11 cellular contexts compared by ENCODE assay signal in genomic region chr11:47861762-47862161, GRCh38. TPM values are rescaled to one million over a fixed set of nuclear protein-coding genes. Genes with fewer than 3 reads are reported as not detected.
DNase-seq lines count a peak whose midpoint lies in the region; ATAC-seq and TF ChIP-seq lines count a peak whose summit lies in the region.
"Had no signal": no experiment of that assay in that cellular context is flagged by ENCODE, and none has a peak within 500 bp of the region (broad histone marks: within the 10 kb centered on the region; RNA-seq: fewer than 3 reads in every experiment).

No MANE protein-coding gene starts in this region.

- in situ Hi-C loops in Caki2 (cut with HindIII; ENCODE audit: low pct_unique_long_range_greater_than_20kb, low sequenced_read_pairs), result no loop called here
- in situ Hi-C loops in transverse colon (cut with MboI; ENCODE audit: low pct_ligation_motif_present in 1 of 4, low pct_unique_long_range_greater_than_20kb in 1 of 4, low sequenced_read_pairs in 3 of 4), result no loop called here

- H3K4ac ChIP-seq in mesenchymal stem cell (ENCODE audit: low read depth in 1 of 2, low read length in 2 of 2), result no peak overlapping the region

- H3K36me3 Mint-ChIP-seq in activated naive CD8-positive, alpha-beta T cell treated with anti-CD3 and anti-CD28 coated beads, Interleukin-2, amount 50 U/mL, for 24 hours (ENCODE audit: low read depth), result no peaks in the 10 kb centered on the region
- peaks cover 4% of the 10 kb centered on the region for H3K36me3 Mint-ChIP-seq in effector memory CD8-positive, alpha-beta T cell (ENCODE audit: insufficient read depth)

- H3K27me3 ChIP-seq in mesenchymal stem cell (ENCODE audit: control insufficient read depth in 1 of 2, insufficient read depth in 1 of 2, low read length in 2 of 2), result no peaks in the 10 kb centered on the region
- H3K27me3 ChIP-seq in transverse colon, result no peaks in the 10 kb centered on the region

- H2AK5ac ChIP-seq in mesenchymal stem cell (ENCODE audit: low read length, severe bottlenecking), result no peak overlapping the region

- peak; percentile 73 for DNase-seq in Caki2 (ENCODE audit: low read depth)
- DNase-seq in activated naive CD8-positive, alpha-beta T cell treated with anti-CD3 and anti-CD28 coated beads, Interleukin-2, amount 50 U/mL, for 24 hours, result no peak
- peak; percentile 80 for DNase-seq in mesenchymal stem cell
- DNase-seq in effector memory CD8-positive, alpha-beta T cell, result no peak
- no peak for DNase-seq in UCSD-AML1 (lab: John Stamatoyannopoulos, UW; ENCODE audit: unreplicated experiment)
- no peak for DNase-seq in transverse colon
- DNase-seq: activated CD8-positive, alpha-beta memory T cell treated with anti-CD3 and anti-CD28 coated beads, Interleukin-2, amount 50 U/mL, for 4 hours; dermis blood vessel endothelial cell; NCI-H2171 treated with DMSO at 0.1 percent for 48 hours had no signal

- intact Hi-C loops in transverse colon (cut with DNase I; ENCODE audit: low total_unique reads), result no loop called here

- no peaks in the 10 kb centered on the region for H3K27me3 Mint-ChIP-seq in activated naive CD8-positive, alpha-beta T cell treated with anti-CD3 and anti-CD28 coated beads, Interleukin-2, amount 50 U/mL, for 24 hours
- peaks cover 8 to 11% of the 10 kb centered on the region in 2 donors for H3K27me3 Mint-ChIP-seq in effector memory CD8-positive, alpha-beta T cell

- no peak overlapping the region for H4K91ac ChIP-seq in mesenchymal stem cell (ENCODE audit: low read length)

- H2BK12ac ChIP-seq in mesenchymal stem cell (ENCODE audit: low read length in 2 of 2), result peak overlapping the region in 1 of 2 experiments; percentile 52

- TF ChIP-seq POLR2A in transverse colon (IDR thresholded peaks at IDR 0.05), result no peak

- H3K9me3 ChIP-seq in mesenchymal stem cell (ENCODE audit: control insufficient read depth, low read length) (no peaks in the 10 kb centered on the region), transverse colon (no peaks in the 10 kb centered on the region)
- H3K9me3 ChIP-seq: thoracic aorta had no signal

- H3K27ac Mint-ChIP-seq in activated naive CD8-positive, alpha-beta T cell treated with anti-CD3 and anti-CD28 coated beads, Interleukin-2, amount 50 U/mL, for 24 hours, result peak overlapping the region; percentile 30
- H3K27ac Mint-ChIP-seq in effector memory CD8-positive, alpha-beta T cell, result peak overlapping the region in 1 of 2 donors; percentile 49

- H3K27ac ChIP-seq in mesenchymal stem cell (ENCODE audit: low read length, poor library complexity, severe bottlenecking), result no peak overlapping the region
- H3K27ac ChIP-seq in transverse colon, result no peak overlapping the region
- H3K27ac ChIP-seq: thoracic aorta had no signal

- H3K9me3 Mint-ChIP-seq in activated naive CD8-positive, alpha-beta T cell treated with anti-CD3 and anti-CD28 coated beads, Interleukin-2, amount 50 U/mL, for 24 hours, result no peaks in the 10 kb centered on the region
- no peaks in the 10 kb centered on the region for H3K9me3 Mint-ChIP-seq in effector memory CD8-positive, alpha-beta T cell

- H3K23ac ChIP-seq in mesenchymal stem cell (ENCODE audit: low read length in 2 of 2), result no peak overlapping the region

- H3K36me3 ChIP-seq in mesenchymal stem cell (ENCODE audit: control insufficient read depth in 1 of 2, insufficient read depth in 2 of 2, low read depth in 1 of 2, low read length in 2 of 2) (no peaks in the 10 kb centered on the region), transverse colon (no peaks in the 10 kb centered on the region)
- H3K36me3 ChIP-seq: thoracic aorta had no signal

- H3K4me1 ChIP-seq in mesenchymal stem cell (ENCODE audit: control insufficient read depth, insufficient read depth, low read depth, low read length), result no peaks in the 10 kb centered on the region
- H3K4me1 ChIP-seq in transverse colon, result peaks cover 0 to 9% (median 4%) of the 10 kb centered on the region in 4 donors

- H2BK5ac ChIP-seq in mesenchymal stem cell (ENCODE audit: low read depth, low read length, poor library complexity, severe bottlenecking), result no peak overlapping the region

- H2BK120ac ChIP-seq in mesenchymal stem cell (ENCODE audit: low read depth, low read length), result peak overlapping the region; percentile 79

- H3K9ac ChIP-seq in mesenchymal stem cell (ENCODE audit: low read length), result peak overlapping the region; percentile 87

- WGBS in mesenchymal stem cell, result 50% methylated on average over 5 of the region's 6 CpGs
- WGBS in transverse colon (ENCODE audit: low coverage in 1 of 2), 2 donors, result 58 to 86% methylated on average over 4 to 6 of the region's 6 CpGs

- no peak overlapping the region for H3K4me3 Mint-ChIP-seq in activated naive CD8-positive, alpha-beta T cell treated with anti-CD3 and anti-CD28 coated beads, Interleukin-2, amount 50 U/mL, for 24 hours
- H3K4me3 Mint-ChIP-seq in effector memory CD8-positive, alpha-beta T cell, result no peak overlapping the region

- no peak overlapping the region for H2BK15ac ChIP-seq in mesenchymal stem cell (ENCODE audit: low read depth, poor library complexity, severe bottlenecking)

- TF ChIP-seq CTCF in transverse colon (IDR thresholded peaks at IDR 0.05), result no peak

- H3K4me2 ChIP-seq in mesenchymal stem cell (ENCODE audit: low read length, poor library complexity, severe bottlenecking), result no peak overlapping the region

- ATAC-seq in HG02852 (IDR thresholded peaks at IDR 0.05; ENCODE audit: unreplicated experiment), result peak; percentile 36
- peak; percentile 43 for ATAC-seq in activated naive CD8-positive, alpha-beta T cell treated with anti-CD3 and anti-CD28 coated beads, Interleukin-2, amount 50 U/mL, for 24 hours
- no peak for ATAC-seq in effector memory CD8-positive, alpha-beta T cell (replicated peaks)

- H3K79me1 ChIP-seq in mesenchymal stem cell (replicated peaks; ENCODE audit: low read length, poor library complexity, severe bottlenecking), result no peaks in the 10 kb centered on the region

- H3K18ac ChIP-seq in mesenchymal stem cell (ENCODE audit: low read depth in 1 of 2, low read length in 2 of 2), result no peak overlapping the region

- H3K4me3 ChIP-seq in mesenchymal stem cell (ENCODE audit: insufficient read depth in 1 of 2, low read depth in 1 of 2, low read length in 2 of 2) (no peak overlapping the region), transverse colon (no peak overlapping the region)
- H3K4me3 ChIP-seq: thoracic aorta had no signal

- no peak overlapping the region for H4K8ac ChIP-seq in mesenchymal stem cell (ENCODE audit: low read length)

- H2AFZ ChIP-seq in mesenchymal stem cell (ENCODE audit: low read depth, low read length), result no peak overlapping the region

- no peak for TF ChIP-seq EP300 in transverse colon (IDR thresholded peaks at IDR 0.05; ENCODE audit: low read depth)

- peaks cover 44% of the 10 kb centered on the region for H3K4me1 Mint-ChIP-seq in activated naive CD8-positive, alpha-beta T cell treated with anti-CD3 and anti-CD28 coated beads, Interleukin-2, amount 50 U/mL, for 24 hours
- peaks cover 10 to 15% of the 10 kb centered on the region in 2 donors for H3K4me1 Mint-ChIP-seq in effector memory CD8-positive, alpha-beta T cell (ENCODE audit: low read depth in 2 of 2)

- no peak overlapping the region for H3K14ac ChIP-seq in mesenchymal stem cell (ENCODE audit: low read length in 2 of 2)

RNA-seq across cellular contexts. Expression of gene NUP160, which starts 13.6 kb away (rescaled TPM):
- 15.8 and 23.2 TPM in 2 replicates for total RNA-seq in Caki2 (2014; rRNA removed; shearing (Covaris generic); ENCODE audit: low replicate concordance)
- polyA plus RNA-seq in mesenchymal stem cell (2013, experiment 1 of 2), result 12.5 TPM
- 12.7 TPM for polyA plus RNA-seq in mesenchymal stem cell (2013, experiment 2 of 2)
- total RNA-seq in transverse colon, result 10 to 100 TPM in 3 of 4 donors, 1 to 10 TPM in 1; 5.6 to 44.6 (median 22.1) TPM

Comparison
In these comparisons a context has a peak if more than half of its experiments do, and no peak if none do; other contexts are left out.
1. DNase-seq: peak in Caki2 (single experiment) and mesenchymal stem cell (single experiment); none in activated naive CD8-positive, alpha-beta T cell treated with anti-CD3 and anti-CD28 coated beads, Interleukin-2, amount 50 U/mL, for 24 hours (single experiment), effector memory CD8-positive, alpha-beta T cell (0 of 3), UCSD-AML1 (single experiment) and transverse colon (single experiment).